37 cellular contexts compared by ENCODE assay signal in the genomic region with DNA sequence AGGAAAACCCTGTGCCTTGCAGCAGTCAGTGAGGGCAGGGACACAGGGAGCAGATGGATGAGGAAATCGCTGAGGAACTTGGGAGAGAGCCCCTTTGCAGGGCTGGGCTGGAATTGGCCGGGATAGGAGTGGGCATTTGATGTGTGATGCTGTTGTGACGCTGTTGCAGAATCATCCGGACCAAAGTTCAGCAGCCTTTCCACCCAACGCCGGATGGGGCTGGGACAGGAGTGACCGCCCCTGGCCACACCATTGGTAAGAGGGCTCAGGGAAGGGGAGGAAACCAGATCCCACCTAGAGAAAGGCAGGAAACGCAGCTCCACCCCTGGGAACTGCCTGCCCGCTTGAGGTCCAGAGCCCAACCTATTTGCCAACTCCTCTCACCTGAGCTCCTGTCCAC. TPM values are rescaled to one million over a fixed set of nuclear protein-coding genes. Genes with fewer than 3 reads are reported as not detected.
"Had no signal": no experiment of that assay in that cellular context is flagged by ENCODE, and none has a peak within 500 bp of the region (broad histone marks: within the 10 kb centered on the region; RNA-seq: fewer than 3 reads in every experiment).

No MANE protein-coding gene starts in this region.

- DNase-seq: activated B cell treated with CpG ODN at 0.5 μM for 24 hours; activated CD4-positive, alpha-beta memory T cell treated with anti-CD3 and anti-CD28 coated beads for 36 hours; activated CD4-positive, alpha-beta T cell treated with anti-CD3 and anti-CD28 coated beads for 4 hours; activated CD4-positive, alpha-beta T cell treated with anti-CD3 and anti-CD28 coated beads, Interleukin-2, amount 10 ng/mL, durations not matched to agents 24 days and 14 days; activated CD4-positive, alpha-beta T cell treated with anti-CD3 and anti-CD28 coated beads, Interleukin-2, amount 50 U/mL, for 1 hour; activated CD4-positive, alpha-beta T cell treated with anti-CD3 and anti-CD28 coated beads, Interleukin-2, amount 50 U/mL, for 4 hours; activated CD4-positive, CD25-positive, alpha-beta regulatory T cell treated with anti-CD3 and anti-CD28 coated beads, Interleukin-2, amount 50 U/mL, for 72 hours; activated CD8-positive, alpha-beta memory T cell treated with anti-CD3 and anti-CD28 coated beads, Interleukin-2, amount 50 U/mL, for 4 hours; activated CD8-positive, alpha-beta T cell treated with anti-CD3 and anti-CD28 coated beads for 36 hours; activated gamma-delta T cell treated with Interleukin-2 at 50 U/mL for 16 hours; activated naive CD4-positive, alpha-beta T cell; activated naive CD4-positive, alpha-beta T cell treated with anti-CD3 and anti-CD28 coated beads for 36 hours; activated naive CD4-positive, alpha-beta T cell treated with anti-CD3 and anti-CD28 coated beads, Interleukin-2, amount 50 U/mL, for 16 hours; activated naive CD8-positive, alpha-beta T cell treated with anti-CD3 and anti-CD28 coated beads for 36 hours; activated T-cell treated with anti-CD3 and anti-CD28 coated beads for 4 hours; activated T-cell treated with anti-CD3 and anti-CD28 coated beads, Interleukin-2, amount 50 U/mL, for 1 hour; activated T-cell treated with anti-CD3 and anti-CD28 coated beads, Interleukin-2, amount 50 U/mL, for 4 hours; activated T-cell treated with anti-CD3 and anti-CD28 coated beads, Interleukin-2, amount 50 U/mL, for 72 hours; adrenal gland; amniotic stem cell; aorta; body of pancreas; brain microvascular endothelial cell; central memory CD4-positive, alpha-beta T cell; T-helper 1 cell; T-helper 2 cell; T-helper 9 cell had no signal

- H3K4me3 ChIP-seq: adrenal gland, body of pancreas, breast epithelium had no signal

- H3K27ac ChIP-seq: adrenal gland, body of pancreas, brain microvascular endothelial cell, breast epithelium had no signal

- H3K36me3 ChIP-seq: adrenal gland, brain microvascular endothelial cell, breast epithelium had no signal

- H3K4me3 Mint-ChIP-seq: activated B cell treated with CpG ODN at 0.5 μM for 24 hours; activated CD4-positive, alpha-beta memory T cell treated with anti-CD3 and anti-CD28 coated beads for 36 hours; activated CD4-positive, alpha-beta T cell treated with anti-CD3 and anti-CD28 coated beads, Interleukin-2, amount 10 ng/mL, durations not matched to agents 24 days and 14 days; activated CD8-positive, alpha-beta T cell treated with anti-CD3 and anti-CD28 coated beads for 36 hours; activated naive CD4-positive, alpha-beta T cell treated with anti-CD3 and anti-CD28 coated beads for 36 hours; activated naive CD8-positive, alpha-beta T cell treated with anti-CD3 and anti-CD28 coated beads for 36 hours; activated T-cell treated with anti-CD3 and anti-CD28 coated beads, Interleukin-2, amount 50 U/mL, for 4 hours; activated T-cell treated with anti-CD3 and anti-CD28 coated beads, Interleukin-2, amount 50 U/mL, for 72 hours; activated T-helper 1 cell treated with anti-CD3 and anti-CD28 coated beads, Interleukin-12 subunit alpha, Interleukin-12 subunit beta, Interleukin-2, Interleukin-4 antibody, amounts not matched to agents 30 ng/mL and 10 ng/mL and 1 ng/mL, durations not matched to agents 14 hours and 24 hours and 36 hours; activated T-helper 17 cell treated with anti-CD3 and anti-CD28 coated beads, Interleukin-2, amount 50 U/mL, for 72 hours; T-helper 1 cell treated with Interleukin-12 subunit alpha and Interleukin-12 subunit beta and Interleukin-4 antibody, amounts not matched to agents 30 μg/mL and 1 μg/mL, for 36 hours; T-helper 2 cell treated with Interferon-gamma antibody and Interleukin-4, amounts not matched to agents 5 μg/mL and 100 μg/mL, for 36 hours had no signal

- ATAC-seq: activated CD8-positive, alpha-beta T cell treated with anti-CD3 and anti-CD28 coated beads for 36 hours; activated naive CD4-positive, alpha-beta T cell treated with anti-CD3 and anti-CD28 coated beads, Interleukin-2, amount 50 U/mL, for 72 hours; activated T-cell treated with anti-CD3 and anti-CD28 coated beads, Interleukin-2, amount 50 U/mL, for 4 hours; activated T-cell treated with anti-CD3 and anti-CD28 coated beads, Interleukin-2, amount 50 U/mL, for 72 hours; activated T-helper 17 cell treated with anti-CD3 and anti-CD28 coated beads, Interleukin-2, amount 50 U/mL, for 72 hours; body of pancreas had no signal

- H3K36me3 Mint-ChIP-seq: activated CD4-positive, alpha-beta memory T cell treated with anti-CD3 and anti-CD28 coated beads for 36 hours; activated naive CD4-positive, alpha-beta T cell treated with anti-CD3 and anti-CD28 coated beads, Interleukin-2, amount 50 U/mL, for 72 hours; activated naive CD8-positive, alpha-beta T cell treated with anti-CD3 and anti-CD28 coated beads for 36 hours had no signal

- H3K27ac Mint-ChIP-seq: activated B cell treated with CpG ODN at 0.5 μM for 24 hours; activated CD4-positive, alpha-beta memory T cell treated with anti-CD3 and anti-CD28 coated beads for 36 hours; activated CD4-positive, alpha-beta T cell treated with anti-CD3 and anti-CD28 coated beads, Interleukin-2, amount 10 ng/mL, durations not matched to agents 24 days and 14 days; activated CD8-positive, alpha-beta T cell treated with anti-CD3 and anti-CD28 coated beads for 36 hours; activated naive CD4-positive, alpha-beta T cell treated with anti-CD3 and anti-CD28 coated beads for 36 hours; activated naive CD4-positive, alpha-beta T cell treated with anti-CD3 and anti-CD28 coated beads, Interleukin-2, amount 50 U/mL, for 72 hours; activated naive CD8-positive, alpha-beta T cell treated with anti-CD3 and anti-CD28 coated beads for 36 hours; activated T-cell treated with anti-CD3 and anti-CD28 coated beads, Interleukin-2, amount 50 U/mL, for 72 hours; activated T-helper 1 cell treated with anti-CD3 and anti-CD28 coated beads, Interleukin-12 subunit alpha, Interleukin-12 subunit beta, Interleukin-2, Interleukin-4 antibody, amounts not matched to agents 30 ng/mL and 10 ng/mL and 1 ng/mL, durations not matched to agents 14 hours and 24 hours and 36 hours; activated T-helper 17 cell treated with anti-CD3 and anti-CD28 coated beads, Interleukin-2, amount 50 U/mL, for 72 hours; T-helper 1 cell treated with Interleukin-12 subunit alpha and Interleukin-12 subunit beta and Interleukin-4 antibody, amounts not matched to agents 30 μg/mL and 1 μg/mL, for 36 hours; T-helper 2 cell treated with Interferon-gamma antibody and Interleukin-4, amounts not matched to agents 5 μg/mL and 100 μg/mL, for 36 hours had no signal

- H3K9me3 Mint-ChIP-seq: activated B cell treated with CpG ODN at 0.5 μM for 24 hours; activated CD4-positive, alpha-beta memory T cell treated with anti-CD3 and anti-CD28 coated beads for 36 hours; activated CD4-positive, alpha-beta T cell treated with anti-CD3 and anti-CD28 coated beads, Interleukin-2, amount 10 ng/mL, durations not matched to agents 24 days and 14 days; activated CD8-positive, alpha-beta T cell treated with anti-CD3 and anti-CD28 coated beads for 36 hours; activated naive CD4-positive, alpha-beta T cell treated with anti-CD3 and anti-CD28 coated beads for 36 hours; activated naive CD4-positive, alpha-beta T cell treated with anti-CD3 and anti-CD28 coated beads, Interleukin-2, amount 50 U/mL, for 72 hours; activated naive CD8-positive, alpha-beta T cell treated with anti-CD3 and anti-CD28 coated beads for 36 hours; activated T-cell treated with anti-CD3 and anti-CD28 coated beads, Interleukin-2, amount 50 U/mL, for 4 hours; activated T-cell treated with anti-CD3 and anti-CD28 coated beads, Interleukin-2, amount 50 U/mL, for 72 hours; activated T-helper 1 cell treated with anti-CD3 and anti-CD28 coated beads, Interleukin-12 subunit alpha, Interleukin-12 subunit beta, Interleukin-2, Interleukin-4 antibody, amounts not matched to agents 30 ng/mL and 10 ng/mL and 1 ng/mL, durations not matched to agents 14 hours and 24 hours and 36 hours; activated T-helper 17 cell treated with anti-CD3 and anti-CD28 coated beads, Interleukin-2, amount 50 U/mL, for 72 hours; T-helper 1 cell treated with Interleukin-12 subunit alpha and Interleukin-12 subunit beta and Interleukin-4 antibody, amounts not matched to agents 30 μg/mL and 1 μg/mL, for 36 hours; T-helper 2 cell treated with Interferon-gamma antibody and Interleukin-4, amounts not matched to agents 5 μg/mL and 100 μg/mL, for 36 hours had no signal

- H3K27me3 ChIP-seq: adrenal gland, body of pancreas had no signal

- H3K4me1 ChIP-seq: adrenal gland, body of pancreas, breast epithelium had no signal

- H3K9me3 ChIP-seq: adrenal gland, body of pancreas, breast epithelium had no signal

- FAIRE-seq: astrocyte, TTC549 had no signal

- H3K4me1 Mint-ChIP-seq: activated B cell treated with CpG ODN at 0.5 μM for 24 hours; activated CD4-positive, alpha-beta T cell treated with anti-CD3 and anti-CD28 coated beads, Interleukin-2, amount 10 ng/mL, durations not matched to agents 24 days and 14 days; activated naive CD8-positive, alpha-beta T cell treated with anti-CD3 and anti-CD28 coated beads for 36 hours; activated T-helper 17 cell treated with anti-CD3 and anti-CD28 coated beads, Interleukin-2, amount 50 U/mL, for 72 hours had no signal

RNA-seq across cellular contexts. Expression of gene PAX2, which starts 33.9 kb away (rescaled TPM):
- total RNA-seq: activated B cell treated with CpG ODN at 0.5 μM for 24 hours; activated CD4-positive, alpha-beta memory T cell treated with anti-CD3 and anti-CD28 coated beads for 36 hours; activated CD8-positive, alpha-beta memory T cell treated with anti-CD3 and anti-CD28 coated beads for 36 hours; activated CD8-positive, alpha-beta T cell treated with anti-CD3 and anti-CD28 coated beads for 36 hours; activated naive CD4-positive, alpha-beta T cell treated with anti-CD3 and anti-CD28 coated beads for 36 hours; activated naive CD4-positive, alpha-beta T cell treated with anti-CD3 and anti-CD28 coated beads, Interleukin-2, amount 50 U/mL, for 72 hours; activated naive CD8-positive, alpha-beta T cell treated with anti-CD3 and anti-CD28 coated beads for 36 hours; activated T-cell treated with anti-CD3 and anti-CD28 coated beads, Interleukin-2, amount 50 U/mL, for 4 hours; activated T-helper 1 cell treated with anti-CD3 and anti-CD28 coated beads, Interleukin-12 subunit alpha, Interleukin-12 subunit beta, Interleukin-2, Interleukin-4 antibody, amounts not matched to agents 30 ng/mL and 10 ng/mL and 1 ng/mL, durations not matched to agents 14 hours and 24 hours and 36 hours; aorta; cardiac septum had no signal
- polyA plus RNA-seq: aorta had no signal
